ENCODE assay signal across 2 cellular contexts in genomic region chr7:33539198-33539597, GRCh38.
TF ChIP-seq lines count a peak whose summit lies in the region.

No MANE protein-coding gene starts in this region.

TF ChIP-seq in GM12878, 131 proteins besides CTCF, POLR2A, EP300 and RAD21 (continued from another document):
- TF ChIP-seq CEBPZ (IDR thresholded peaks at IDR 0.05; ENCODE audit: low read depth, low read length) (peak; percentile 66), PAX5 (IDR thresholded peaks at IDR 0.05; ENCODE audit: borderline replicate concordance, low read depth, low read length) (no peak), RELA (IDR thresholded peaks at IDR 0.05; ENCODE audit: borderline replicate concordance, partially characterized antibody) (no peak), ATF2 (IDR thresholded peaks at IDR 0.05; ENCODE audit: low read length) (no peak), MXI1 (IDR thresholded peaks at IDR 0.05; ENCODE audit: low read depth, low read length) (no peak)
TF ChIP-seq in GM12878: peak in this region for 1.

TF ChIP-seq in GM12891, 5 proteins besides CTCF, POLR2A, EP300 and RAD21 (continued from another document):
- TF ChIP-seq PAX5 (IDR thresholded peaks at IDR 0.05; ENCODE audit: insufficient read depth, low read length, severe bottlenecking) (no peak), TAF1 (IDR thresholded peaks at IDR 0.05; ENCODE audit: low read depth, low read length) (no peak), POU2F2 (IDR thresholded peaks at IDR 0.05; ENCODE audit: low read depth, low read length) (no peak), POLR2AphosphoS5 (IDR thresholded peaks at IDR 0.05; ENCODE audit: low read depth, low read length) (no peak)
